17 cellular contexts compared by ENCODE assay signal in genomic region chr11:118087933-118088332, GRCh38. TPM values are rescaled to one million over a fixed set of nuclear protein-coding genes. Genes with fewer than 3 reads are reported as not detected.
DNase-seq lines count a peak whose midpoint lies in the region; ATAC-seq and TF ChIP-seq lines count a peak whose summit lies in the region.
"Had no signal": no experiment of that assay in that cellular context is flagged by ENCODE, and none has a peak within 500 bp of the region (broad histone marks: within the 10 kb centered on the region; RNA-seq: fewer than 3 reads in every experiment).

No MANE protein-coding gene starts in this region.

- no peak for TF ChIP-seq CTCF in HL-60 (IDR thresholded peaks at IDR 0.05; ENCODE audit: insufficient read depth, low read length)
- no peak for TF ChIP-seq CTCF in endodermal cell (conservative IDR thresholded peaks at IDR 0.05)

- DNase-seq in HL-60 (ENCODE audit: low read depth in 1 of 2, low spot score in 1 of 2): no peak
- DNase-seq in naive thymus-derived CD4-positive, alpha-beta T cell: no peak
- no peak for DNase-seq in NCI-H187 treated with DMSO at 0.1 percent for 48 hours (lab: John Stamatoyannopoulos, UW)
- no peak for DNase-seq in T-helper 9 cell
- no peak for DNase-seq in endodermal cell
- no peak for DNase-seq in activated naive CD8-positive, alpha-beta T cell treated with anti-CD3 and anti-CD28 coated beads, Interleukin-2, amount 50 U/mL, for 24 hours
- DNase-seq: CD4-positive, alpha-beta memory T cell; DMS153; DMS79 treated with DMSO at 0.1 percent for 48 hours; GM23248; IMR-90 had no signal

- POLR2A ChIA-PET in naive thymus-derived CD4-positive, alpha-beta T cell (lab: Charles Lee): no interaction called here

- H3K9me3 Mint-ChIP-seq in dendritic cell treated with granulocyte-macrophage colony-stimulating factor and Interleukin-4, amounts not matched to agents 40 ng/mL and 50 ng/mL, for 4 days: peaks cover 31% of the 10 kb centered on the region
- H3K9me3 Mint-ChIP-seq in naive thymus-derived CD4-positive, alpha-beta T cell: peaks cover 0 to 38% (median 16%) of the 10 kb centered on the region in 11 donors
- H3K9me3 Mint-ChIP-seq in endodermal cell: peaks cover 19% of the 10 kb centered on the region
- peaks cover 17% of the 10 kb centered on the region for H3K9me3 Mint-ChIP-seq in activated naive CD8-positive, alpha-beta T cell treated with anti-CD3 and anti-CD28 coated beads, Interleukin-2, amount 50 U/mL, for 24 hours

- ATAC-seq in naive thymus-derived CD4-positive, alpha-beta T cell: peak; percentile 36
- no peak for ATAC-seq in activated naive CD8-positive, alpha-beta T cell treated with anti-CD3 and anti-CD28 coated beads, Interleukin-2, amount 50 U/mL, for 24 hours
- ATAC-seq: HCT116 had no signal

- intact Hi-C loops in dendritic cell treated with granulocyte-macrophage colony-stimulating factor and Interleukin-4, amounts not matched to agents 40 ng/mL and 50 ng/mL, for 4 days (cut with micrococcal nuclease): no loop called here
- intact Hi-C loops in naive thymus-derived CD4-positive, alpha-beta T cell (cut with micrococcal nuclease): no loop called here

- H3K36me3 ChIP-seq in BLaER1 (no peaks in the 10 kb centered on the region), endodermal cell (ENCODE audit: control insufficient read depth, insufficient read depth, low read length) (no peaks in the 10 kb centered on the region)
- no peaks in the 10 kb centered on the region for H3K36me3 ChIP-seq in naive thymus-derived CD4-positive, alpha-beta T cell (ENCODE audit: control insufficient read depth in 2 of 3, insufficient read depth in 3 of 3, low read length in 3 of 3)

- peak overlapping the region; percentile 61; the same call in 1 of the 2 replicates for H3K4me2 ChIP-seq in BLaER1

- no peak overlapping the region for H3K4me3 Mint-ChIP-seq in dendritic cell treated with granulocyte-macrophage colony-stimulating factor and Interleukin-4, amounts not matched to agents 40 ng/mL and 50 ng/mL, for 4 days
- no peak overlapping the region for H3K4me3 Mint-ChIP-seq in naive thymus-derived CD4-positive, alpha-beta T cell
- no peak overlapping the region for H3K4me3 Mint-ChIP-seq in endodermal cell
- H3K4me3 Mint-ChIP-seq in activated naive CD8-positive, alpha-beta T cell treated with anti-CD3 and anti-CD28 coated beads, Interleukin-2, amount 50 U/mL, for 24 hours: no peak overlapping the region
- H3K4me3 Mint-ChIP-seq: CD4-positive, alpha-beta memory T cell had no signal

- CTCF ChIA-PET in naive thymus-derived CD4-positive, alpha-beta T cell (lab: Charles Lee): no interaction called here

- H3K27me3 Mint-ChIP-seq in dendritic cell treated with granulocyte-macrophage colony-stimulating factor and Interleukin-4, amounts not matched to agents 40 ng/mL and 50 ng/mL, for 4 days: no peaks in the 10 kb centered on the region
- H3K27me3 Mint-ChIP-seq in naive thymus-derived CD4-positive, alpha-beta T cell: peaks cover 0 to 19% (median 9%) of the 10 kb centered on the region in 5 donors
- H3K27me3 Mint-ChIP-seq in endodermal cell (ENCODE audit: insufficient read depth): peaks cover 27% of the 10 kb centered on the region
- H3K27me3 Mint-ChIP-seq in activated naive CD8-positive, alpha-beta T cell treated with anti-CD3 and anti-CD28 coated beads, Interleukin-2, amount 50 U/mL, for 24 hours: peaks cover 2% of the 10 kb centered on the region

- H3K4me1 ChIP-seq in BLaER1 (peaks cover 32% of the 10 kb centered on the region), endodermal cell (ENCODE audit: control insufficient read depth, insufficient read depth, low read length) (no peaks in the 10 kb centered on the region)
- no peaks in the 10 kb centered on the region for H3K4me1 ChIP-seq in naive thymus-derived CD4-positive, alpha-beta T cell (ENCODE audit: control insufficient read depth in 2 of 2, insufficient read depth in 2 of 2, low read length in 2 of 2)

- H3K27ac Mint-ChIP-seq in dendritic cell treated with granulocyte-macrophage colony-stimulating factor and Interleukin-4, amounts not matched to agents 40 ng/mL and 50 ng/mL, for 4 days: peak overlapping the region; percentile 52
- no peak overlapping the region for H3K27ac Mint-ChIP-seq in naive thymus-derived CD4-positive, alpha-beta T cell
- no peak overlapping the region for H3K27ac Mint-ChIP-seq in endodermal cell
- no peak overlapping the region for H3K27ac Mint-ChIP-seq in activated naive CD8-positive, alpha-beta T cell treated with anti-CD3 and anti-CD28 coated beads, Interleukin-2, amount 50 U/mL, for 24 hours
- H3K27ac Mint-ChIP-seq: CD4-positive, alpha-beta memory T cell had no signal

- H3K9ac ChIP-seq in BLaER1 (no peak overlapping the region), endodermal cell (ENCODE audit: extremely low read depth, low read length, poor library complexity, severe bottlenecking) (no peak overlapping the region)
- H3K9ac ChIP-seq: GM23248 had no signal

- no peaks in the 10 kb centered on the region for H4K20me1 ChIP-seq in BLaER1

- peaks cover 40% of the 10 kb centered on the region for H3K9me3 ChIP-seq in BLaER1
- peaks cover 0 to 13% (median 0%) of the 10 kb centered on the region in 3 experiments for H3K9me3 ChIP-seq in naive thymus-derived CD4-positive, alpha-beta T cell (ENCODE audit: control insufficient read depth in 2 of 3, low read length in 3 of 3)
- peaks cover 8% of the 10 kb centered on the region for H3K9me3 ChIP-seq in endodermal cell (ENCODE audit: control insufficient read depth, low read length)

- peaks cover 17% of the 10 kb centered on the region for H3K36me3 Mint-ChIP-seq in dendritic cell treated with granulocyte-macrophage colony-stimulating factor and Interleukin-4, amounts not matched to agents 40 ng/mL and 50 ng/mL, for 4 days (ENCODE audit: low read depth)
- peaks cover 0 to 18% (median 1%) of the 10 kb centered on the region in 5 donors for H3K36me3 Mint-ChIP-seq in naive thymus-derived CD4-positive, alpha-beta T cell
- peaks cover 2% of the 10 kb centered on the region for H3K36me3 Mint-ChIP-seq in endodermal cell (ENCODE audit: low read depth)
- peaks cover 11% of the 10 kb centered on the region for H3K36me3 Mint-ChIP-seq in activated naive CD8-positive, alpha-beta T cell treated with anti-CD3 and anti-CD28 coated beads, Interleukin-2, amount 50 U/mL, for 24 hours (ENCODE audit: low read depth)

- H3K27me3 ChIP-seq in BLaER1: no peaks in the 10 kb centered on the region
- H3K27me3 ChIP-seq in HL-60 (ENCODE audit: insufficient read depth, poor library complexity, severe bottlenecking): no peaks in the 10 kb centered on the region
- H3K27me3 ChIP-seq in naive thymus-derived CD4-positive, alpha-beta T cell (ENCODE audit: control insufficient read depth in 2 of 2, insufficient read depth in 2 of 2, low read length in 2 of 2): no peaks in the 10 kb centered on the region
- no peaks in the 10 kb centered on the region for H3K27me3 ChIP-seq in endodermal cell (ENCODE audit: control insufficient read depth, insufficient read depth, low read length, poor library complexity, severe bottlenecking)

- WGBS in endodermal cell (ENCODE audit: insufficient coverage in 1 of 2, insufficient read length in 1 of 2), 2 experiments: 90 to 100% methylated on average over 4 to 6 of the region's 6 CpGs

- H3K4me3 ChIP-seq in BLaER1: no peak overlapping the region
- no peak overlapping the region for H3K4me3 ChIP-seq in HL-60 (replicated peaks; ENCODE audit: insufficient read depth, low read length)
- no peak overlapping the region for H3K4me3 ChIP-seq in naive thymus-derived CD4-positive, alpha-beta T cell (ENCODE audit: low read length)
- no peak overlapping the region for H3K4me3 ChIP-seq in endodermal cell (ENCODE audit: low read length)
- H3K4me3 ChIP-seq: GM23248 had no signal

- H3K27ac ChIP-seq in BLaER1: no peak overlapping the region; the same call in 1 of the 2 replicates
- peak overlapping the region; percentile 76 for H3K27ac ChIP-seq in HL-60 (replicated peaks)
- H3K27ac ChIP-seq in naive thymus-derived CD4-positive, alpha-beta T cell (ENCODE audit: low read depth, low read length): no peak overlapping the region
- no peak overlapping the region for H3K27ac ChIP-seq in endodermal cell (ENCODE audit: low read depth, low read length)
- H3K27ac ChIP-seq: 22Rv1, GM23248 had no signal

- peaks cover 48% of the 10 kb centered on the region for H3K4me1 Mint-ChIP-seq in dendritic cell treated with granulocyte-macrophage colony-stimulating factor and Interleukin-4, amounts not matched to agents 40 ng/mL and 50 ng/mL, for 4 days (ENCODE audit: low read depth)
- peaks cover 0 to 4% (median 0%) of the 10 kb centered on the region in 7 donors for H3K4me1 Mint-ChIP-seq in naive thymus-derived CD4-positive, alpha-beta T cell
- peaks cover 11% of the 10 kb centered on the region for H3K4me1 Mint-ChIP-seq in endodermal cell
- H3K4me1 Mint-ChIP-seq in activated naive CD8-positive, alpha-beta T cell treated with anti-CD3 and anti-CD28 coated beads, Interleukin-2, amount 50 U/mL, for 24 hours: no peaks in the 10 kb centered on the region
- H3K4me1 Mint-ChIP-seq: CD4-positive, alpha-beta memory T cell had no signal

RNA-seq across cellular contexts. Expression of gene SMIM35, which starts 1.2 kb away (rescaled TPM):
- under 1 TPM in 3 of 5 experiments, not detected in 2; 0.11 to 0.60 (median 0.37) TPM for total RNA-seq in naive thymus-derived CD4-positive, alpha-beta T cell
- under 1 TPM in 1 of 2 donors, not detected in 1; 0.18 TPM for polyA plus RNA-seq in naive thymus-derived CD4-positive, alpha-beta T cell
- total RNA-seq in endodermal cell: not detected
- polyA plus RNA-seq in endodermal cell (2013, experiment 1 of 2): not detected
- polyA plus RNA-seq in endodermal cell (2013, experiment 2 of 2): not detected
- total RNA-seq: A673, GM23248, IMR-90 had no signal
- polyA plus RNA-seq: BJ, GM23248, IMR-90 had no signal

RNA-seq across cellular contexts. Expression of gene TMPRSS4, which starts 11.1 kb away (rescaled TPM):
- total RNA-seq in naive thymus-derived CD4-positive, alpha-beta T cell: not detected
- polyA plus RNA-seq in naive thymus-derived CD4-positive, alpha-beta T cell: not detected
- not detected for total RNA-seq in endodermal cell
- not detected for polyA plus RNA-seq in endodermal cell (2013, experiment 1 of 2)
- polyA plus RNA-seq in endodermal cell (2013, experiment 2 of 2): not detected
- total RNA-seq: A673, GM23248, IMR-90 had no signal
- polyA plus RNA-seq: BJ; CD4-positive, alpha-beta memory T cell; GM23248; IMR-90 had no signal
